Comparison of ENCODE assay signal across 13 cellular contexts in the genomic region with DNA sequence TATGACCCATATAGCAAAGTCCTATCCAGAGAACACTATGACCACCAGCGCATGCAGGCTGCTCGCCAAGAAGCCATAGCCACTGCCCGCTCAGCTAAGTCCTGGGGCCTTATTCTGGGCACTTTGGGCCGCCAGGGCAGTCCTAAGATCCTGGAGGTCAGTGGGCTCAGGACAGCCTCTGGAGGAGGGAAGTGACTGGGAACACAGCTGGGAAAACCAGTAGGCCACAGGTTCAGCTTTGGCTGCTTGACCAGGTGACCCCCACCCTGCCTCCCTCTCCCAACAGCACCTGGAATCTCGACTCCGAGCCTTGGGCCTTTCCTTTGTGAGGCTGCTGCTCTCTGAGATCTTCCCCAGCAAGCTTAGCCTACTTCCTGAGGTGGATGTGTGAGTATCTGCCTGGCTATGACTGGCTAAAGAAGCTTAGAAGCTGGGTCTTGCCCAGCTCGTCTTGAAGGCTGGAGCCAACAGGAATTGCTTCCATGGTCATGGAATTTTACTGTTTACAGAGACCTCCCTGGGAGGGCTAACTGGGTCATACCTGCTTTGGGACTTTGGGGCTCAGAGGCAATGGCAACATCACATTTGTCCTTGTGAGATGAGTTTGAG. TPM values are rescaled to one million over a fixed set of nuclear protein-coding genes. Genes with fewer than 3 reads are reported as not detected.
A peak's percentile ranks its signal among the peaks of the same experiment; 100 is the strongest.
DNase-seq lines count a peak whose midpoint lies in the region; ATAC-seq and TF ChIP-seq lines count a peak whose summit lies in the region.
"Had no signal": no experiment of that assay in that cellular context is flagged by ENCODE, and none has a peak within 500 bp of the region (broad histone marks: within the 10 kb centered on the region; RNA-seq: fewer than 3 reads in every experiment).

No MANE protein-coding gene starts in this region.

- no peaks in the 10 kb centered on the region for H3K9me2 ChIP-seq in SK-N-SH

- no peak overlapping the region for H3K4me3 ChIP-seq in stomach
- H3K4me3 ChIP-seq in SK-N-SH (ENCODE audit: low read depth in 2 of 2, low read length in 1 of 2): no peak overlapping the region

- no peak overlapping the region for H2AFZ ChIP-seq in SK-N-SH (ENCODE audit: low read depth)

- no peaks in the 10 kb centered on the region for H4K20me1 ChIP-seq in SK-N-SH (ENCODE audit: insufficient read depth)

- no peaks in the 10 kb centered on the region for H3K9me3 Mint-ChIP-seq in activated naive CD4-positive, alpha-beta T cell treated with anti-CD3 and anti-CD28 coated beads, Interleukin-2, amount 50 U/mL, for 24 hours
- no peaks in the 10 kb centered on the region for H3K9me3 Mint-ChIP-seq in activated naive CD4-positive, alpha-beta T cell treated with anti-CD3 and anti-CD28 coated beads, Interleukin-2, amount 50 U/mL, for 72 hours
- H3K9me3 Mint-ChIP-seq in activated CD4-positive, alpha-beta memory T cell treated with anti-CD3 and anti-CD28 coated beads for 36 hours: no peaks in the 10 kb centered on the region
- no peaks in the 10 kb centered on the region for H3K9me3 Mint-ChIP-seq in endothelial cell (ENCODE audit: unreplicated experiment)

- H3K27me3 Mint-ChIP-seq in activated naive CD4-positive, alpha-beta T cell treated with anti-CD3 and anti-CD28 coated beads, Interleukin-2, amount 50 U/mL, for 24 hours: no peaks in the 10 kb centered on the region
- H3K27me3 Mint-ChIP-seq in activated CD4-positive, alpha-beta memory T cell treated with anti-CD3 and anti-CD28 coated beads for 36 hours: no peaks in the 10 kb centered on the region
- peaks cover 12% of the 10 kb centered on the region for H3K27me3 Mint-ChIP-seq in endothelial cell (ENCODE audit: unreplicated experiment)

- no peak for TF ChIP-seq EP300 in stomach (IDR thresholded peaks at IDR 0.05)
- no peak for TF ChIP-seq EP300 in SK-N-SH (IDR thresholded peaks at IDR 0.05; ENCODE audit: borderline replicate concordance in 1 of 2, low read depth in 1 of 2, low read length in 1 of 2)

- H3F3A ChIP-seq in SK-N-SH (replicated peaks; ENCODE audit: insufficient read depth): peaks cover 12% of the 10 kb centered on the region

- no peak overlapping the region for H3K27ac Mint-ChIP-seq in activated naive CD4-positive, alpha-beta T cell treated with anti-CD3 and anti-CD28 coated beads, Interleukin-2, amount 50 U/mL, for 24 hours
- H3K27ac Mint-ChIP-seq in activated naive CD4-positive, alpha-beta T cell treated with anti-CD3 and anti-CD28 coated beads, Interleukin-2, amount 50 U/mL, for 72 hours: peak overlapping the region in 1 of 2 donors; percentile 62
- H3K27ac Mint-ChIP-seq in activated CD4-positive, alpha-beta memory T cell treated with anti-CD3 and anti-CD28 coated beads for 36 hours: no peak overlapping the region
- peak overlapping the region; percentile 90 for H3K27ac Mint-ChIP-seq in endothelial cell (ENCODE audit: unreplicated experiment)

- peak overlapping the region; percentile 62 for H3K4me3 Mint-ChIP-seq in activated naive CD4-positive, alpha-beta T cell treated with anti-CD3 and anti-CD28 coated beads, Interleukin-2, amount 50 U/mL, for 24 hours
- peak overlapping the region; percentile 20 for H3K4me3 Mint-ChIP-seq in activated CD4-positive, alpha-beta memory T cell treated with anti-CD3 and anti-CD28 coated beads for 36 hours
- peak overlapping the region; percentile 80 for H3K4me3 Mint-ChIP-seq in endothelial cell (ENCODE audit: unreplicated experiment)

- TF ChIP-seq POLR2A in stomach (IDR thresholded peaks at IDR 0.05): no peak

- POLR2A ChIA-PET in activated CD4-positive, alpha-beta memory T cell treated with anti-CD3 and anti-CD28 coated beads for 36 hours (lab: Charles Lee): interaction anchor here (0.8 kb wide), 1 partner anchor 9 kb away, joined by 3 read pairs; no protein-coding TSS in a partner anchor
- POLR2A ChIA-PET in SK-N-SH (lab: Yijun Ruan, JAX): interaction anchor here (1.3 kb wide), 1 partner anchor 132 kb away, joined by 4 read pairs; no protein-coding TSS in a partner anchor

- H3K36me3 ChIP-seq in stomach (peaks cover 25 to 69% (median 63%) of the 10 kb centered on the region in 4 donors), SK-N-SH (replicated peaks in 1 of 2; ENCODE audit: control insufficient read depth in 1 of 2, insufficient read depth in 2 of 2, low read length in 1 of 2) (peaks cover 4 to 26% of the 10 kb centered on the region in 2 experiments)

- no peak for ATAC-seq in activated naive CD4-positive, alpha-beta T cell treated with anti-CD3 and anti-CD28 coated beads, Interleukin-2, amount 50 U/mL, for 72 hours
- no peak for ATAC-seq in GM18517 (IDR thresholded peaks at IDR 0.05; ENCODE audit: unreplicated experiment)

- H3K4me1 Mint-ChIP-seq in activated naive CD4-positive, alpha-beta T cell treated with anti-CD3 and anti-CD28 coated beads, Interleukin-2, amount 50 U/mL, for 24 hours: peaks cover 17% of the 10 kb centered on the region
- H3K4me1 Mint-ChIP-seq in activated CD4-positive, alpha-beta memory T cell treated with anti-CD3 and anti-CD28 coated beads for 36 hours (ENCODE audit: low read depth): peaks cover 23% of the 10 kb centered on the region
- peaks cover 22% of the 10 kb centered on the region for H3K4me1 Mint-ChIP-seq in endothelial cell (ENCODE audit: unreplicated experiment)

- CTCF ChIA-PET in activated CD4-positive, alpha-beta memory T cell treated with anti-CD3 and anti-CD28 coated beads for 36 hours (lab: Charles Lee): interaction anchor here (0.8 to 1.3 kb wide), 3 partner anchors 131 to 319 kb away, joined by 3 to 5 read pairs (median 3); no protein-coding TSS in a partner anchor
- CTCF ChIA-PET in SK-N-SH (lab: Yijun Ruan, JAX): interaction anchor here (0.8 to 2.8 kb wide), 11 partner anchors 9 to 205 kb away, joined by 3 to 20 read pairs (median 4); partner anchors contain the start of genes DPH1, HIC1 and RTN4RL1

- H3K27ac ChIP-seq in stomach (peak overlapping the region in 3 of 5 donors; percentile 10 to 94 (median 91)), SK-N-SH (ENCODE audit: low read depth in 2 of 2, low read length in 1 of 2) (peak overlapping the region in 1 of 2 experiments; percentile 92; a peak in 1 of 4 replicates)

- H3K4me1 ChIP-seq in stomach (peaks cover 25 to 39% (median 28%) of the 10 kb centered on the region in 4 donors), SK-N-SH (ENCODE audit: control insufficient read depth in 1 of 2, insufficient read depth in 2 of 2, low read depth in 1 of 2, low read length in 1 of 2) (peaks cover 20 to 21% of the 10 kb centered on the region in 2 experiments; a peak in 3 of 4 replicates)

- no peak for TF ChIP-seq RAD21 in SK-N-SH (IDR thresholded peaks at IDR 0.05; ENCODE audit: low read length)

- WGBS in stomach, 5 donors: 79 to 89% (median 85%) methylated on average over 6 to 7 of the region's 7 CpGs
- 65% methylated on average over 3 of the region's 7 CpGs for WGBS in SK-N-SH (ENCODE audit: low lambda C conversion rate)

- TF ChIP-seq CTCF in endothelial cell (IDR thresholded peaks at IDR 0.05; ENCODE audit: unreplicated experiment): no peak
- no peak for TF ChIP-seq CTCF in stomach (IDR thresholded peaks at IDR 0.05)
- no peak for TF ChIP-seq CTCF in SK-N-SH (IDR thresholded peaks at IDR 0.05)

- no peaks in the 10 kb centered on the region for H3K27me3 ChIP-seq in stomach
- H3K27me3 ChIP-seq in SK-N-SH (ENCODE audit: insufficient read depth): no peaks in the 10 kb centered on the region
- H3K27me3 ChIP-seq: cardiac muscle cell had no signal

- intact Hi-C loops in activated CD4-positive, alpha-beta memory T cell treated with anti-CD3 and anti-CD28 coated beads for 36 hours (cut with micrococcal nuclease): loop anchor here (5.0 kb wide), 2 partner anchors 148 to 323 kb away; no protein-coding TSS in a partner anchor
- intact Hi-C loops in stomach (cut with DNase I; ENCODE audit: low total_unique reads): no loop called here

- peaks cover 11% of the 10 kb centered on the region for H3K36me3 Mint-ChIP-seq in activated naive CD4-positive, alpha-beta T cell treated with anti-CD3 and anti-CD28 coated beads, Interleukin-2, amount 50 U/mL, for 24 hours
- H3K36me3 Mint-ChIP-seq in activated naive CD4-positive, alpha-beta T cell treated with anti-CD3 and anti-CD28 coated beads, Interleukin-2, amount 50 U/mL, for 72 hours: peaks cover 15 to 18% of the 10 kb centered on the region in 2 donors
- H3K36me3 Mint-ChIP-seq in activated CD4-positive, alpha-beta memory T cell treated with anti-CD3 and anti-CD28 coated beads for 36 hours: peaks cover 22% of the 10 kb centered on the region
- H3K36me3 Mint-ChIP-seq in endothelial cell (ENCODE audit: low read depth, unreplicated experiment): peaks cover 31% of the 10 kb centered on the region

- no peak overlapping the region for H3K9ac ChIP-seq in SK-N-SH

- H3K9me3 ChIP-seq in stomach (no peaks in the 10 kb centered on the region), SK-N-SH (no peaks in the 10 kb centered on the region)

- H3K79me2 ChIP-seq in SK-N-SH (ENCODE audit: insufficient read depth): peaks cover 28% of the 10 kb centered on the region

- no peak overlapping the region for H3K4me2 ChIP-seq in SK-N-SH

- DNase-seq in activated naive CD4-positive, alpha-beta T cell treated with anti-CD3 and anti-CD28 coated beads, Interleukin-2, amount 50 U/mL, for 72 hours (ENCODE audit: low spot score in 2 of 2): no peak
- no peak for DNase-seq in activated CD4-positive, alpha-beta memory T cell treated with anti-CD3 and anti-CD28 coated beads for 36 hours
- no peak for DNase-seq in endothelial cell (ENCODE audit: low spot score)
- no peak for DNase-seq in stomach
- DNase-seq in SK-N-SH: no peak
- DNase-seq in GDM1 (lab: John Stamatoyannopoulos, UW): no peak
- DNase-seq: activated naive CD4-positive, alpha-beta T cell; effector CD4-positive, alpha-beta T cell; NCI-H1436 treated with DMSO at 0.1 percent for 48 hours; NCI-H226 had no signal

RNA-seq across cellular contexts. Expression of gene OVCA2, which starts 1.5 kb away (rescaled TPM):
- 10 to 100 TPM; 21.8 to 30.7 TPM for total RNA-seq in activated naive CD4-positive, alpha-beta T cell treated with anti-CD3 and anti-CD28 coated beads, Interleukin-2, amount 50 U/mL, for 72 hours
- 10 to 100 TPM; 31.7 to 34.8 TPM for total RNA-seq in activated CD4-positive, alpha-beta memory T cell treated with anti-CD3 and anti-CD28 coated beads for 36 hours
- total RNA-seq in endothelial cell (ENCODE audit: unreplicated experiment) (32.7 TPM), stomach (10 to 100 TPM in 3 of 5 donors, 1 to 10 TPM in 1, not detected in 1; 3.1 to 31.9 (median 17.3) TPM)
- polyA plus RNA-seq in stomach (10 to 100 TPM; 60.3 to 83.4 (median 66.7) TPM), SK-N-SH (2012; rRNA removed) (58.1 and 59.2 TPM in 2 replicates)
- 39.2 and 51.0 TPM in 2 replicates for polyA plus RNA-seq in SK-N-SH (2012; cell fraction: cytosol; rRNA removed)
- 34.5 and 38.7 TPM in 2 replicates for polyA plus RNA-seq in SK-N-SH (2012; cell fraction: nucleus; rRNA removed)

RNA-seq across cellular contexts. Expression of gene DPH1, which starts 10.4 kb away (rescaled TPM):
- 10 to 100 TPM; 30.5 to 38.0 TPM for total RNA-seq in activated naive CD4-positive, alpha-beta T cell treated with anti-CD3 and anti-CD28 coated beads, Interleukin-2, amount 50 U/mL, for 72 hours
- total RNA-seq in activated CD4-positive, alpha-beta memory T cell treated with anti-CD3 and anti-CD28 coated beads for 36 hours: 10 to 100 TPM; 29.4 to 31.1 TPM
- total RNA-seq in endothelial cell (ENCODE audit: unreplicated experiment) (27.1 TPM), stomach (100 to 1,000 TPM in 2 of 5 donors, 10 to 100 TPM in 3; 26.1 to 188 (median 95.0) TPM)
- polyA plus RNA-seq in stomach (10 to 100 TPM; 11.6 to 27.9 (median 17.7) TPM), SK-N-SH (2012; rRNA removed) (36.2 and 39.5 TPM in 2 replicates)
- polyA plus RNA-seq in SK-N-SH (2012; cell fraction: cytosol; rRNA removed): 10.0 and 16.0 TPM in 2 replicates
- 149 and 180 TPM in 2 replicates for polyA plus RNA-seq in SK-N-SH (2012; cell fraction: nucleus; rRNA removed)

RNA-seq across cellular contexts. Expression of gene HIC1, which starts 14.6 kb away (rescaled TPM):
- total RNA-seq in activated naive CD4-positive, alpha-beta T cell treated with anti-CD3 and anti-CD28 coated beads, Interleukin-2, amount 50 U/mL, for 72 hours: 10 to 100 TPM; 36.8 to 41.8 TPM
- 10 to 100 TPM; 13.1 to 13.2 TPM for total RNA-seq in activated CD4-positive, alpha-beta memory T cell treated with anti-CD3 and anti-CD28 coated beads for 36 hours
- total RNA-seq in endothelial cell (ENCODE audit: unreplicated experiment) (0.72 TPM), stomach (100 to 1,000 TPM in 1 of 5 donors, 10 to 100 TPM in 1, 1 to 10 TPM in 3; 7.6 to 107 (median 9.4) TPM)
- polyA plus RNA-seq in stomach (10 to 100 TPM in 1 of 3 donors, 1 to 10 TPM in 2; 1.5 to 11.2 (median 6.2) TPM), SK-N-SH (2012; rRNA removed) (3.8 and 6.4 TPM in 2 replicates)
- polyA plus RNA-seq in SK-N-SH (2012; cell fraction: cytosol; rRNA removed): 2.1 and 3.1 TPM in 2 replicates
- polyA plus RNA-seq in SK-N-SH (2012; cell fraction: nucleus; rRNA removed): 13.7 and 15.5 TPM in 2 replicates

RNA-seq across cellular contexts. Expression of gene RTN4RL1, which starts 15.2 kb away (rescaled TPM):
- under 1 TPM; 0.06 to 0.07 TPM for total RNA-seq in activated naive CD4-positive, alpha-beta T cell treated with anti-CD3 and anti-CD28 coated beads, Interleukin-2, amount 50 U/mL, for 72 hours
- under 1 TPM; 0.17 to 0.21 TPM for total RNA-seq in activated CD4-positive, alpha-beta memory T cell treated with anti-CD3 and anti-CD28 coated beads for 36 hours
- total RNA-seq in endothelial cell (ENCODE audit: unreplicated experiment) (not detected), stomach (under 1 TPM in 2 of 5 donors, not detected in 3; 0.58 to 0.92 TPM)
- polyA plus RNA-seq in stomach (under 1 TPM in 2 of 3 donors, not detected in 1; 0.50 to 0.85 TPM), SK-N-SH (2012; rRNA removed) (0.07 TPM in 1 of 2 replicates, not detected in the other)
- 0.01 and 0.03 TPM in 2 replicates for polyA plus RNA-seq in SK-N-SH (2012; cell fraction: cytosol; rRNA removed)
- polyA plus RNA-seq in SK-N-SH (2012; cell fraction: nucleus; rRNA removed): 0.02 and 0.04 TPM in 2 replicates

Comparison
In these comparisons a context has a peak if more than half of its experiments do, and no peak if none do; other contexts are left out.
1. H3K4me3 Mint-ChIP-seq: peak in every context shown above with its lines; median percentile 80 in endothelial cell; 62 in activated naive CD4-positive, alpha-beta T cell treated with anti-CD3 and anti-CD28 coated beads, Interleukin-2, amount 50 U/mL, for 24 hours; 20 in activated CD4-positive, alpha-beta memory T cell treated with anti-CD3 and anti-CD28 coated beads for 36 hours.